8 cellular contexts compared by ENCODE assay signal in the genomic region with DNA sequence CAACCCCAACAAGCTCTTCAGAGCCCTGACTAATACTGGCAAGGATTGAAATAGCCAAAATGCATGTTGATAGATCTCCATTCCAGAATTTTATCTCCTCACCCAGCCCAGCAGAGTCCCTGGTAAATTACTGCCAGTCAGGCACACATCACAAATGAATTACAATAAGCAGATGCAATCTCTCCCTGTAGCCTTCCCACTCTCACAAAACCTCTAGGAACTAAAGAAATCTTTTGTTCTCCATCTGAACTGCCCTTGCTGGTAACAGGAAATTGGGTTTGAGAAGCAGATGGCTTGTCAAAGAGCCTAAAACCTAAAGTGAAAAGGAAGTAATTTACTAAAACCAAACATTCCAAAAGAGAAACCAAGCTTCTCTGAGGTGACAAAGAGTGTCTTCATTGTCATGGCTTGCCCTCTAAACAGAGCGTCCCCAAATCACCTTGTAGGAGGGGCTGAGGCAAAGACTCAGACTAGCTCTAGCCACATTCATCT. TPM values are rescaled to one million over a fixed set of nuclear protein-coding genes. Genes with fewer than 3 reads are reported as not detected.
DNase-seq lines count a peak whose midpoint lies in the region; ATAC-seq and TF ChIP-seq lines count a peak whose summit lies in the region.

No MANE protein-coding gene starts in this region.

- peak overlapping the region; percentile 4 for H3K4me3 Mint-ChIP-seq in type B pancreatic cell

- H3K27me3 ChIP-seq in ectodermal cell (ENCODE audit: control insufficient read depth, insufficient read depth, low read length, poor library complexity, severe bottlenecking): no peaks in the 10 kb centered on the region

- no peaks in the 10 kb centered on the region for H3K9me3 Mint-ChIP-seq in type B pancreatic cell

- peak overlapping the region; percentile 71 for H3K27ac ChIP-seq in ectodermal cell (ENCODE audit: insufficient read depth, low read depth, low read length, poor library complexity, severe bottlenecking)

- H3K36me3 Mint-ChIP-seq in type B pancreatic cell: peaks cover 13% of the 10 kb centered on the region

- H3K4me3 ChIP-seq in ectodermal cell (ENCODE audit: insufficient read depth, low read depth, low read length): no peak overlapping the region

- ATAC-seq in Right ventricle myocardium superior (ENCODE audit: poor library complexity) (peak; percentile 27), left cardiac atrium (no peak), GM21717 (IDR thresholded peaks at IDR 0.05; ENCODE audit: unreplicated experiment) (no peak)

- peak overlapping the region; percentile 47 for H3K27ac Mint-ChIP-seq in type B pancreatic cell

- H3K36me3 ChIP-seq in ectodermal cell (ENCODE audit: control insufficient read depth, insufficient read depth, low read length): no peaks in the 10 kb centered on the region

- intact Hi-C loops in Right ventricle myocardium superior (cut with DNase I): no loop called here
- intact Hi-C loops in left cardiac atrium (cut with DNase I): no loop called here

- TF ChIP-seq CTCF in type B pancreatic cell (conservative IDR thresholded peaks at IDR 0.05): no peak

- no peaks in the 10 kb centered on the region for H3K9me3 ChIP-seq in ectodermal cell (ENCODE audit: control insufficient read depth, low read length)

- 0 to 4% methylated on average over 1 of the region's 1 CpG for WGBS in ectodermal cell, 2 experiments

- H3K4me1 ChIP-seq in ectodermal cell (ENCODE audit: control insufficient read depth, insufficient read depth, low read length): peaks cover 7% of the 10 kb centered on the region

- peaks cover 15% of the 10 kb centered on the region for H3K4me1 Mint-ChIP-seq in type B pancreatic cell (ENCODE audit: unreplicated experiment)

- H3K27me3 Mint-ChIP-seq in type B pancreatic cell: no peaks in the 10 kb centered on the region

- DNase-seq in Right ventricle myocardium superior: no peak
- DNase-seq in left cardiac atrium: no peak
- DNase-seq in NAMALWA (ENCODE audit: low spot score): peak; percentile 20
- DNase-seq in type B pancreatic cell (ENCODE audit: extremely low spot score, unreplicated experiment): no peak
- DNase-seq in COR-L47 (lab: John Stamatoyannopoulos, UW): no peak
- no peak for DNase-seq in NCI-H510A (lab: John Stamatoyannopoulos, UW)

RNA-seq across cellular contexts. Expression of a gene that starts 59.5 kb away (rescaled TPM):
- total RNA-seq in Right ventricle myocardium superior: 25.6 TPM
- 10 to 100 TPM; 31.5 to 35.2 TPM for total RNA-seq in left cardiac atrium
- 30.1 TPM for polyA plus RNA-seq in ectodermal cell (2013, experiment 1 of 4)
- polyA plus RNA-seq in ectodermal cell (2013, experiment 2 of 4): 35.3 TPM
- polyA plus RNA-seq in ectodermal cell (2013, experiment 3 of 4): 25.0 TPM
- polyA plus RNA-seq in ectodermal cell (2013, experiment 4 of 4): 30.2 TPM
- total RNA-seq in type B pancreatic cell (ENCODE audit: low replicate concordance): 25.5 and 39.6 TPM in 2 replicates
